Comparison of ENCODE assay signal across 1 cellular context in the genomic region with DNA sequence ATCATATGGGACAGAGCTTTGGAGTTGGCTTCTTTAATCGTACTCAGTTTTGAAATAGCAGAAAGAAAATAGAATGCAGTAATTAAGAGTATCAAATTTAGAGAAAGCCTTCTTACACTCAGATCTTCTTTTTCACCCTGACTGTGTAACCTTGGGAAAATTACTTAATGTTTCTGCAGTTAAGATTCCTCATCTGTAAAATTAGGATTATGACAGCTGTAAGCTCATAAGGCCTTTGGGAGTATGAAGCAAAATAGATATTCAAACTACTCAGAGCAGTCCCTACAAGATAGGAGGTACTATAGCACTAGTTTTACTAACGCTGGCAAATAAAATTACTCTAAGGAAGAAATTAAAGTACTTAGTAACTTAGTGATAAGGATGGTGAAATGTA.
TF ChIP-seq lines count a peak whose summit lies in the region.

No MANE protein-coding gene starts in this region.

TF ChIP-seq in HCT116, 20 proteins besides CTCF, POLR2A, EP300 and RAD21 (continued from another document):
- TF ChIP-seq, protein P1, sequence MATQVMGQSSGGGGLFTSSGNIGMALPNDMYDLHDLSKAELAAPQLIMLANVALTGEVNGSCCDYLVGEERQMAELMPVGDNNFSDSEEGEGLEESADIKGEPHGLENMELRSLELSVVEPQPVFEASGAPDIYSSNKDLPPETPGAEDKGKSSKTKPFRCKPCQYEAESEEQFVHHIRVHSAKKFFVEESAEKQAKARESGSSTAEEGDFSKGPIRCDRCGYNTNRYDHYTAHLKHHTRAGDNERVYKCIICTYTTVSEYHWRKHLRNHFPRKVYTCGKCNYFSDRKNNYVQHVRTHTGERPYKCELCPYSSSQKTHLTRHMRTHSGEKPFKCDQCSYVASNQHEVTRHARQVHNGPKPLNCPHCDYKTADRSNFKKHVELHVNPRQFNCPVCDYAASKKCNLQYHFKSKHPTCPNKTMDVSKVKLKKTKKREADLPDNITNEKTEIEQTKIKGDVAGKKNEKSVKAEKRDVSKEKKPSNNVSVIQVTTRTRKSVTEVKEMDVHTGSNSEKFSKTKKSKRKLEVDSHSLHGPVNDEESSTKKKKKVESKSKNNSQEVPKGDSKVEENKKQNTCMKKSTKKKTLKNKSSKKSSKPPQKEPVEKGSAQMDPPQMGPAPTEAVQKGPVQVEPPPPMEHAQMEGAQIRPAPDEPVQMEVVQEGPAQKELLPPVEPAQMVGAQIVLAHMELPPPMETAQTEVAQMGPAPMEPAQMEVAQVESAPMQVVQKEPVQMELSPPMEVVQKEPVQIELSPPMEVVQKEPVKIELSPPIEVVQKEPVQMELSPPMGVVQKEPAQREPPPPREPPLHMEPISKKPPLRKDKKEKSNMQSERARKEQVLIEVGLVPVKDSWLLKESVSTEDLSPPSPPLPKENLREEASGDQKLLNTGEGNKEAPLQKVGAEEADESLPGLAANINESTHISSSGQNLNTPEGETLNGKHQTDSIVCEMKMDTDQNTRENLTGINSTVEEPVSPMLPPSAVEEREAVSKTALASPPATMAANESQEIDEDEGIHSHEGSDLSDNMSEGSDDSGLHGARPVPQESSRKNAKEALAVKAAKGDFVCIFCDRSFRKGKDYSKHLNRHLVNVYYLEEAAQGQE (IDR thresholded peaks at IDR 0.05; ENCODE audit: low read depth), result no peak
- TF ChIP-seq ZFX (IDR thresholded peaks at IDR 0.05) (no peak), EZH2phosphoT487 (IDR thresholded peaks at IDR 0.05; ENCODE audit: borderline replicate concordance) (no peak), ZNF274 (IDR thresholded peaks at IDR 0.05; ENCODE audit: low read depth, low read length) (no peak), SIN3A (IDR thresholded peaks at IDR 0.05; ENCODE audit: low read depth) (no peak), ELF1 (IDR thresholded peaks at IDR 0.05; ENCODE audit: borderline replicate concordance, low read depth) (no peak), YY1 (IDR thresholded peaks at IDR 0.05; ENCODE audit: extremely low read depth, insufficient replicate concordance, low read depth, low read length) (no peak)
- TF ChIP-seq, protein P2, sequence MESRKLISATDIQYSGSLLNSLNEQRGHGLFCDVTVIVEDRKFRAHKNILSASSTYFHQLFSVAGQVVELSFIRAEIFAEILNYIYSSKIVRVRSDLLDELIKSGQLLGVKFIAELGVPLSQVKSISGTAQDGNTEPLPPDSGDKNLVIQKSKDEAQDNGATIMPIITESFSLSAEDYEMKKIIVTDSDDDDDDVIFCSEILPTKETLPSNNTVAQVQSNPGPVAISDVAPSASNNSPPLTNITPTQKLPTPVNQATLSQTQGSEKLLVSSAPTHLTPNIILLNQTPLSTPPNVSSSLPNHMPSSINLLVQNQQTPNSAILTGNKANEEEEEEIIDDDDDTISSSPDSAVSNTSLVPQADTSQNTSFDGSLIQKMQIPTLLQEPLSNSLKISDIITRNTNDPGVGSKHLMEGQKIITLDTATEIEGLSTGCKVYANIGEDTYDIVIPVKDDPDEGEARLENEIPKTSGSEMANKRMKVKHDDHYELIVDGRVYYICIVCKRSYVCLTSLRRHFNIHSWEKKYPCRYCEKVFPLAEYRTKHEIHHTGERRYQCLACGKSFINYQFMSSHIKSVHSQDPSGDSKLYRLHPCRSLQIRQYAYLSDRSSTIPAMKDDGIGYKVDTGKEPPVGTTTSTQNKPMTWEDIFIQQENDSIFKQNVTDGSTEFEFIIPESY (IDR thresholded peaks at IDR 0.05; ENCODE audit: extremely low read depth, insufficient replicate concordance, low read length), result no peak
